In genomic region chr3:142676151-142676550, GRCh38 we compare ENCODE assay signal across 8 cellular contexts.
"Had no signal": no experiment of that assay in that cellular context is flagged by ENCODE, and none has a peak within 500 bp of the region (broad histone marks: within the 10 kb centered on the region; RNA-seq: fewer than 3 reads in every experiment).

No MANE protein-coding gene starts in this region.

- DNase-seq: H9, HCEC 1CT, IMR-90 had no signal

- H3K4me2 ChIP-seq: GM23338 had no signal

- ATAC-seq: GM23338, K562 had no signal

- FAIRE-seq: H1, H54, HTR-8/SVneo, K562 had no signal

- H3K4me3 ChIP-seq: GM23338, K562 had no signal

- H2AFZ ChIP-seq: GM23338 had no signal
